ENCODE assay signal across 7 cellular contexts in the genomic region with DNA sequence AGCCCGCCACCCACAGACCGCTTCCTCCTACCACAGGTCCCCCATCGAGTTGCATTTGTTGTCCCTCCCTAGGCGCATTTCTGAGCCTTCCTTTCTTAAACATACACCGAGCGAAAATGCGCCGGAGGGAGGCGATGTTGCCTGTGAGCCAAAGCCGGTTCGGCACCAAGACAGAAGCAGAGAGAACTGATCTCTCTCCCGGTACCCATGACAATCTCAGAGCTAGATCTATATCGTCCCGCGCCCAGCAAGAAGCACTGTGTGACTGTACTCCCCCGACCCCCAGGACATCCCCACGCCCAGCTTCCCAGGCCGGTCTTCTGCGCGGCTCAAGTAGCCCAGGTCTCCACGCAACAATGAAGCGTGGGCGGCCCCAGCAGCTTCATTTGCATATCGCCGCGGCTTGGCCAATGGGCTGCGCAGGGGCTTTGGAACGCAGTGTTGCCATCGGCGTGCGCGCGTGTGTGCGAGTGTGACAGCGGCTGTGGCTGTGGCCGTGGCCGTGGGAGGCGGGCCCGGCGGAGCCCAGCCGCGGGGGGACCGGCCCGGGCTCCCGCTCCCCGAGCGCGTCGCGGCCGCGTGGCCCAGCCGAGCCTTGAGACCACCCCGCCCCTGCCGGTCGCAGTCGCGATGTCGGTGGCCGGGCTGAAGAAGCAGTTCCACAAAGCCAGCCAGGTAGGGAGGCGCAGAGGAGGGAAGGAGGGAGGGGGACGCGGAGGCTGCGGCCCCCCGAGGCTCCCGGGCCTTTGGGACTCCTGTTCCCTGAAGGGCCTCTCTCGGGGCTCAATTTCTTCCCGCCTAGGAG. TPM values are rescaled to one million over a fixed set of nuclear protein-coding genes. Genes with fewer than 3 reads are reported as not detected.
DNase-seq lines count a peak whose midpoint lies in the region; ATAC-seq and TF ChIP-seq lines count a peak whose summit lies in the region.

A gene with protein sequence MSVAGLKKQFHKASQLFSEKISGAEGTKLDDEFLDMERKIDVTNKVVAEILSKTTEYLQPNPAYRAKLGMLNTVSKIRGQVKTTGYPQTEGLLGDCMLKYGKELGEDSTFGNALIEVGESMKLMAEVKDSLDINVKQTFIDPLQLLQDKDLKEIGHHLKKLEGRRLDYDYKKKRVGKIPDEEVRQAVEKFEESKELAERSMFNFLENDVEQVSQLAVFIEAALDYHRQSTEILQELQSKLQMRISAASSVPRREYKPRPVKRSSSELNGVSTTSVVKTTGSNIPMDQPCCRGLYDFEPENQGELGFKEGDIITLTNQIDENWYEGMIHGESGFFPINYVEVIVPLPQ (plus strand): TSS at position 438 of the 805 bp plus-strand sequence. CDS start 193 bp downstream, at position 631.

- H3K4me3 ChIP-seq in mesendoderm (ENCODE audit: low read length), result peak within 1 kb of the TSS; percentile 49

- peaks cover 8% of the 10 kb centered on the region for H3K4me1 ChIP-seq in mesendoderm (ENCODE audit: control insufficient read depth, low read depth, low read length)

- no CpG with 5 or more reads among the region's 68 CpGs for WGBS in mesendoderm (ENCODE audit: extremely low coverage, insufficient coverage, low lambda C conversion rate)

- no peak for TF ChIP-seq POLR2A in erythroblast (IDR thresholded peaks at IDR 0.05; ENCODE audit: low read length)

- H3K18ac ChIP-seq in mesendoderm (ENCODE audit: low read length), result peak within 1 kb of the TSS; percentile 23

- H4K8ac ChIP-seq in mesendoderm (ENCODE audit: low read depth, low read length), result no peak within 1 kb of the TSS

- H4K5ac ChIP-seq in mesendoderm (ENCODE audit: low read length), result no peak within 1 kb of the TSS

- H3K36me3 ChIP-seq in mesendoderm (ENCODE audit: control insufficient read depth, insufficient read depth, low read length), result no peaks in the 10 kb centered on the region

- ATAC-seq in GM19351 (IDR thresholded peaks at IDR 0.05; ENCODE audit: unreplicated experiment) (peak; percentile 72), GM21515 (IDR thresholded peaks at IDR 0.05; ENCODE audit: unreplicated experiment) (no peak)

- peak; percentile 37 for DNase-seq in NCI-H146 (lab: John Stamatoyannopoulos, UW)
- DNase-seq in activated T-cell treated with anti-CD3 and anti-CD28 coated beads for 1 hour (ENCODE audit: low read depth), result peak; percentile 11
- peak; percentile 70 to 74 for DNase-seq in erythroblast (lab: John Stamatoyannopoulos, UW)
- peak; percentile 96 for DNase-seq in mesendoderm
- DNase-seq in stimulated activated CD8-positive, alpha-beta memory T cell treated with anti-CD3 and anti-CD28 coated beads, Interleukin-12 subunit alpha, Interleukin-12 subunit beta, amount 100 ng/mL, for 24 hours (ENCODE audit: extremely low read depth), result peak; percentile 14

- no peak within 1 kb of the TSS for H3K4ac ChIP-seq in mesendoderm (ENCODE audit: low read depth, low read length)

- no peak within 1 kb of the TSS for H3K27ac ChIP-seq in mesendoderm (ENCODE audit: low read depth, low read length)

- no peaks in the 10 kb centered on the region for H3K79me2 ChIP-seq in mesendoderm (ENCODE audit: control insufficient read depth, insufficient read depth, low read length)

- H3K79me1 ChIP-seq in mesendoderm (ENCODE audit: low read length), result no peaks in the 10 kb centered on the region

- H3K9ac ChIP-seq in mesendoderm (ENCODE audit: low read length), result peak within 1 kb of the TSS; percentile 76

- H3K56ac ChIP-seq in mesendoderm (ENCODE audit: low read length), result peak within 1 kb of the TSS; percentile 89

- peak within 1 kb of the TSS; percentile 16 for H2BK120ac ChIP-seq in mesendoderm (ENCODE audit: low read depth, low read length)

- peak within 1 kb of the TSS; percentile 66 for H3K23ac ChIP-seq in mesendoderm (ENCODE audit: low read length)

- peak within 1 kb of the TSS; percentile 58 for H3K4me2 ChIP-seq in mesendoderm (ENCODE audit: low read length)

- no peak within 1 kb of the TSS for H2BK15ac ChIP-seq in mesendoderm (replicated peaks; ENCODE audit: low read depth)

- H2AK5ac ChIP-seq in mesendoderm (ENCODE audit: low read length), result no peak within 1 kb of the TSS

- no peak within 1 kb of the TSS for H2BK5ac ChIP-seq in mesendoderm (ENCODE audit: low read length)

- H3K27me3 ChIP-seq in mesendoderm (ENCODE audit: insufficient read depth, low read length, poor library complexity), result no peaks in the 10 kb centered on the region

RNA-seq across cellular contexts. Expression of the gene that starts here (rescaled TPM):
- 12.0 TPM for polyA plus RNA-seq in mesendoderm (2013, experiment 1 of 2)
- polyA plus RNA-seq in mesendoderm (2013, experiment 2 of 2), result 12.7 TPM

Comparison
In these comparisons a context has a peak if more than half of its experiments do, and no peak if none do; other contexts are left out.
1. DNase-seq: peak in every context shown above with its lines; median percentile 96 in mesendoderm; 72 in erythroblast; 37 in NCI-H146; 14 in stimulated activated CD8-positive, alpha-beta memory T cell treated with anti-CD3 and anti-CD28 coated beads, Interleukin-12 subunit alpha, Interleukin-12 subunit beta, amount 100 ng/mL, for 24 hours; 11 in activated T-cell treated with anti-CD3 and anti-CD28 coated beads for 1 hour.